Comparison of ENCODE assay signal across 15 cellular contexts in the genomic region with DNA sequence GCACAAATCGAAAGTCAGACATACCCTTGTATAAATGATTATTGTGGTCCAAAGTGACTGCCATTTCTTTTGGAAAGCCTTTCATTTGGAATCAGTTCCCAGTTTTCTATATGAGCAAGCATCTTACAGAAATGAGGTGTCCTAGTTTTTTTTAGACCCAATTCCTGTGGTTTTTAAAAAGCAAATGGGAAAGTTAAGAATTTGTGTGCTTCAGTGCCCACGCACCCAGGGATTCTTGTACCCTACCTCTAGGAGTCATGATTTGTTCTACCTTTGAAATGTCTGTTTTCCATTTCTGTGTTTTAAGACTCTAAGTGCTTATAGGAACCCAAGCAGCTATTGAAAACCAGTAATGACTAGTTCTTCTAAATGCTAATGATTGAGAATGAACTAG.
"Had no signal": no experiment of that assay in that cellular context is flagged by ENCODE, and none has a peak within 500 bp of the region (broad histone marks: within the 10 kb centered on the region; RNA-seq: fewer than 3 reads in every experiment).

No MANE protein-coding gene starts in this region.

- H3K36me3 ChIP-seq: esophagus squamous epithelium, SJSA1, transverse colon had no signal

- H3K27me3 ChIP-seq: esophagus squamous epithelium, SJSA1, transverse colon had no signal

- H3K4me1 ChIP-seq: SJSA1, transverse colon had no signal

- H3K4me3 Mint-ChIP-seq: activated CD4-positive, alpha-beta memory T cell treated with anti-CD3 and anti-CD28 coated beads for 36 hours had no signal

- H3K36me3 Mint-ChIP-seq: activated CD4-positive, alpha-beta memory T cell treated with anti-CD3 and anti-CD28 coated beads for 36 hours had no signal

- DNase-seq: activated CD4-positive, CD25-positive, alpha-beta regulatory T cell treated with anti-CD3 and anti-CD28 coated beads, Interleukin-2, amount 50 U/mL, for 72 hours; anterior cingulate cortex; esophagus squamous epithelium; glutamatergic neuron; left colon; naive thymus-derived CD4-positive, alpha-beta T cell; psoas muscle; stimulated activated CD4-positive, alpha-beta T cell treated with anti-CD3 and anti-CD28 coated beads, Interleukin-4, amount 100 ng/mL, for 1 hour; stimulated activated CD8-positive, alpha-beta memory T cell treated with anti-CD3 and anti-CD28 coated beads, Interleukin-4, amount 100 ng/mL, for 48 hours; SW 1271; transverse colon had no signal

- H3K9me3 Mint-ChIP-seq: activated CD4-positive, alpha-beta memory T cell treated with anti-CD3 and anti-CD28 coated beads for 36 hours; naive thymus-derived CD4-positive, alpha-beta T cell had no signal

- H3K27ac ChIP-seq: esophagus squamous epithelium, psoas muscle, SJSA1, transverse colon had no signal

- H3K4me3 ChIP-seq: esophagus squamous epithelium, lung, psoas muscle, SJSA1, transverse colon had no signal

- H3K27ac Mint-ChIP-seq: activated CD4-positive, alpha-beta memory T cell treated with anti-CD3 and anti-CD28 coated beads for 36 hours; activated naive CD4-positive, alpha-beta T cell treated with anti-CD3 and anti-CD28 coated beads, Interleukin-2, amount 50 U/mL, for 72 hours; naive thymus-derived CD4-positive, alpha-beta T cell had no signal

- H3K9me3 ChIP-seq: esophagus squamous epithelium, psoas muscle, SJSA1, transverse colon had no signal

- H3K27me3 Mint-ChIP-seq: activated CD4-positive, alpha-beta memory T cell treated with anti-CD3 and anti-CD28 coated beads for 36 hours; naive thymus-derived CD4-positive, alpha-beta T cell had no signal

- ATAC-seq: left colon; naive thymus-derived CD4-positive, alpha-beta T cell had no signal
